In genomic region chr1:16913616-16913865, GRCh38 we compare ENCODE assay signal across 1 cellular context.
TF ChIP-seq lines count a peak whose summit lies in the region.

No MANE protein-coding gene starts in this region.

TF ChIP-seq in K562, 482 proteins besides CTCF, POLR2A, EP300 and RAD21 (continued from another document):
- TF ChIP-seq REST (CRISPR knock-in tag; IDR thresholded peaks at IDR 0.05; ENCODE audit: low read depth) = 0 out of 2 replicates have a peak, but pooled peaks have one; percentile 17
- TF ChIP-seq FOXK2 (conservative IDR thresholded peaks at IDR 0.05 in 1 of 2, IDR thresholded peaks at IDR 0.05 in 1 of 2; ENCODE audit: low read depth in 2 of 2) = no peak
- peak; percentile 31; the same call in 1 of the 2 replicates for TF ChIP-seq KLF13 (tag; IDR thresholded peaks at IDR 0.05; ENCODE audit: borderline replicate concordance, low read depth)
- no peak for TF ChIP-seq PHF8 (IDR thresholded peaks at IDR 0.05; ENCODE audit: borderline replicate concordance, low read length)
- TF ChIP-seq ZFX (CRISPR knock-in tag; IDR thresholded peaks at IDR 0.05) = peak; percentile 73; the same call in 1 of the 2 replicates
- TF ChIP-seq FOXJ3 (CRISPR knock-in tag; IDR thresholded peaks at IDR 0.05) = no peak
- TF ChIP-seq ATF3 (IDR thresholded peaks at IDR 0.05) = no peak
- peak; percentile 38; the same call in 1 of the 2 replicates for TF ChIP-seq ATF3 (CRISPR knock-in tag; conservative IDR thresholded peaks at IDR 0.05)
- TF ChIP-seq CREB1 (IDR thresholded peaks at IDR 0.05) = no peak
- 0 out of 2 replicates have a peak, but pooled peaks have one; percentile 25 for TF ChIP-seq CREB1 (CRISPR knock-in tag; IDR thresholded peaks at IDR 0.05)
- TF ChIP-seq MLLT1 (IDR thresholded peaks at IDR 0.05) = no peak
- TF ChIP-seq, protein P1, sequence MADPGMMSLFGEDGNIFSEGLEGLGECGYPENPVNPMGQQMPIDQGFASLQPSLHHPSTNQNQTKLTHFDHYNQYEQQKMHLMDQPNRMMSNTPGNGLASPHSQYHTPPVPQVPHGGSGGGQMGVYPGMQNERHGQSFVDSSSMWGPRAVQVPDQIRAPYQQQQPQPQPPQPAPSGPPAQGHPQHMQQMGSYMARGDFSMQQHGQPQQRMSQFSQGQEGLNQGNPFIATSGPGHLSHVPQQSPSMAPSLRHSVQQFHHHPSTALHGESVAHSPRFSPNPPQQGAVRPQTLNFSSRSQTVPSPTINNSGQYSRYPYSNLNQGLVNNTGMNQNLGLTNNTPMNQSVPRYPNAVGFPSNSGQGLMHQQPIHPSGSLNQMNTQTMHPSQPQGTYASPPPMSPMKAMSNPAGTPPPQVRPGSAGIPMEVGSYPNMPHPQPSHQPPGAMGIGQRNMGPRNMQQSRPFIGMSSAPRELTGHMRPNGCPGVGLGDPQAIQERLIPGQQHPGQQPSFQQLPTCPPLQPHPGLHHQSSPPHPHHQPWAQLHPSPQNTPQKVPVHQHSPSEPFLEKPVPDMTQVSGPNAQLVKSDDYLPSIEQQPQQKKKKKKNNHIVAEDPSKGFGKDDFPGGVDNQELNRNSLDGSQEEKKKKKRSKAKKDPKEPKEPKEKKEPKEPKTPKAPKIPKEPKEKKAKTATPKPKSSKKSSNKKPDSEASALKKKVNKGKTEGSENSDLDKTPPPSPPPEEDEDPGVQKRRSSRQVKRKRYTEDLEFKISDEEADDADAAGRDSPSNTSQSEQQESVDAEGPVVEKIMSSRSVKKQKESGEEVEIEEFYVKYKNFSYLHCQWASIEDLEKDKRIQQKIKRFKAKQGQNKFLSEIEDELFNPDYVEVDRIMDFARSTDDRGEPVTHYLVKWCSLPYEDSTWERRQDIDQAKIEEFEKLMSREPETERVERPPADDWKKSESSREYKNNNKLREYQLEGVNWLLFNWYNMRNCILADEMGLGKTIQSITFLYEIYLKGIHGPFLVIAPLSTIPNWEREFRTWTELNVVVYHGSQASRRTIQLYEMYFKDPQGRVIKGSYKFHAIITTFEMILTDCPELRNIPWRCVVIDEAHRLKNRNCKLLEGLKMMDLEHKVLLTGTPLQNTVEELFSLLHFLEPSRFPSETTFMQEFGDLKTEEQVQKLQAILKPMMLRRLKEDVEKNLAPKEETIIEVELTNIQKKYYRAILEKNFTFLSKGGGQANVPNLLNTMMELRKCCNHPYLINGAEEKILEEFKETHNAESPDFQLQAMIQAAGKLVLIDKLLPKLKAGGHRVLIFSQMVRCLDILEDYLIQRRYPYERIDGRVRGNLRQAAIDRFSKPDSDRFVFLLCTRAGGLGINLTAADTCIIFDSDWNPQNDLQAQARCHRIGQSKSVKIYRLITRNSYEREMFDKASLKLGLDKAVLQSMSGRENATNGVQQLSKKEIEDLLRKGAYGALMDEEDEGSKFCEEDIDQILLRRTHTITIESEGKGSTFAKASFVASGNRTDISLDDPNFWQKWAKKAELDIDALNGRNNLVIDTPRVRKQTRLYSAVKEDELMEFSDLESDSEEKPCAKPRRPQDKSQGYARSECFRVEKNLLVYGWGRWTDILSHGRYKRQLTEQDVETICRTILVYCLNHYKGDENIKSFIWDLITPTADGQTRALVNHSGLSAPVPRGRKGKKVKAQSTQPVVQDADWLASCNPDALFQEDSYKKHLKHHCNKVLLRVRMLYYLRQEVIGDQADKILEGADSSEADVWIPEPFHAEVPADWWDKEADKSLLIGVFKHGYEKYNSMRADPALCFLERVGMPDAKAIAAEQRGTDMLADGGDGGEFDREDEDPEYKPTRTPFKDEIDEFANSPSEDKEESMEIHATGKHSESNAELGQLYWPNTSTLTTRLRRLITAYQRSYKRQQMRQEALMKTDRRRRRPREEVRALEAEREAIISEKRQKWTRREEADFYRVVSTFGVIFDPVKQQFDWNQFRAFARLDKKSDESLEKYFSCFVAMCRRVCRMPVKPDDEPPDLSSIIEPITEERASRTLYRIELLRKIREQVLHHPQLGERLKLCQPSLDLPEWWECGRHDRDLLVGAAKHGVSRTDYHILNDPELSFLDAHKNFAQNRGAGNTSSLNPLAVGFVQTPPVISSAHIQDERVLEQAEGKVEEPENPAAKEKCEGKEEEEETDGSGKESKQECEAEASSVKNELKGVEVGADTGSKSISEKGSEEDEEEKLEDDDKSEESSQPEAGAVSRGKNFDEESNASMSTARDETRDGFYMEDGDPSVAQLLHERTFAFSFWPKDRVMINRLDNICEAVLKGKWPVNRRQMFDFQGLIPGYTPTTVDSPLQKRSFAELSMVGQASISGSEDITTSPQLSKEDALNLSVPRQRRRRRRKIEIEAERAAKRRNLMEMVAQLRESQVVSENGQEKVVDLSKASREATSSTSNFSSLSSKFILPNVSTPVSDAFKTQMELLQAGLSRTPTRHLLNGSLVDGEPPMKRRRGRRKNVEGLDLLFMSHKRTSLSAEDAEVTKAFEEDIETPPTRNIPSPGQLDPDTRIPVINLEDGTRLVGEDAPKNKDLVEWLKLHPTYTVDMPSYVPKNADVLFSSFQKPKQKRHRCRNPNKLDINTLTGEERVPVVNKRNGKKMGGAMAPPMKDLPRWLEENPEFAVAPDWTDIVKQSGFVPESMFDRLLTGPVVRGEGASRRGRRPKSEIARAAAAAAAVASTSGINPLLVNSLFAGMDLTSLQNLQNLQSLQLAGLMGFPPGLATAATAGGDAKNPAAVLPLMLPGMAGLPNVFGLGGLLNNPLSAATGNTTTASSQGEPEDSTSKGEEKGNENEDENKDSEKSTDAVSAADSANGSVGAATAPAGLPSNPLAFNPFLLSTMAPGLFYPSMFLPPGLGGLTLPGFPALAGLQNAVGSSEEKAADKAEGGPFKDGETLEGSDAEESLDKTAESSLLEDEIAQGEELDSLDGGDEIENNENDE (IDR thresholded peaks at IDR 0.05; ENCODE audit: low read depth, low read length) = no peak
- no peak for TF ChIP-seq SAFB2 (IDR thresholded peaks at IDR 0.05; ENCODE audit: borderline replicate concordance, low read depth, low read length, severe bottlenecking)
- TF ChIP-seq ZNF197 (CRISPR knock-in tag; IDR thresholded peaks at IDR 0.05; ENCODE audit: low read depth) = no peak
- TF ChIP-seq ZNF134 (CRISPR knock-in tag; conservative IDR thresholded peaks at IDR 0.05) = no peak
- TF ChIP-seq RFX5 (IDR thresholded peaks at IDR 0.05; ENCODE audit: low read depth, low read length) = no peak
- 0 out of 2 replicates have a peak, but pooled peaks have one; percentile 10 for TF ChIP-seq SMARCA5 (IDR thresholded peaks at IDR 0.05)
- TF ChIP-seq MBD1 (CRISPR knock-in tag; IDR thresholded peaks at IDR 0.05) = 0 out of 2 replicates have a peak, but pooled peaks have one; percentile 71
- TF ChIP-seq, protein P2, sequence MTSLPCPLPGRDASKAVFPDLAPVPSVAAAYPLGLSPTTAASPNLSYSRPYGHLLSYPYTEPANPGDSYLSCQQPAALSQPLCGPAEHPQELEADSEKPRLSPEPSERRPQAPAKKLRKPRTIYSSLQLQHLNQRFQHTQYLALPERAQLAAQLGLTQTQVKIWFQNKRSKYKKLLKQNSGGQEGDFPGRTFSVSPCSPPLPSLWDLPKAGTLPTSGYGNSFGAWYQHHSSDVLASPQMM (CRISPR knock-in tag; IDR thresholded peaks at IDR 0.05) = no peak
- no peak for TF ChIP-seq CLOCK (CRISPR knock-in tag; IDR thresholded peaks at IDR 0.05; ENCODE audit: borderline replicate concordance)
- 0 out of 2 replicates have a peak, but pooled peaks have one; percentile 2 for TF ChIP-seq MAFK (IDR thresholded peaks at IDR 0.05; ENCODE audit: low read length)
- TF ChIP-seq ILK (tag; IDR thresholded peaks at IDR 0.05; ENCODE audit: borderline replicate concordance, low read depth) = no peak
- peak; percentile 66; the same call in 1 of the 2 replicates for TF ChIP-seq KDM2B (CRISPR knock-in tag; IDR thresholded peaks at IDR 0.05)
- no peak for TF ChIP-seq ZNF282 (CRISPR knock-in tag; IDR thresholded peaks at IDR 0.05)
- no peak for TF ChIP-seq GTF2F1 (IDR thresholded peaks at IDR 0.05; ENCODE audit: low read depth, low read length)
- TF ChIP-seq ZNF584 (CRISPR knock-in tag; IDR thresholded peaks at IDR 0.05; ENCODE audit: low read depth) = no peak
- no peak for TF ChIP-seq JUNB (CRISPR knock-in tag; conservative IDR thresholded peaks at IDR 0.05)
- TF ChIP-seq L3MBTL2 (IDR thresholded peaks at IDR 0.05) = peak; percentile 86; the same call in 1 of the 2 replicates
- no peak for TF ChIP-seq SOX6 (IDR thresholded peaks at IDR 0.05)
- TF ChIP-seq POLR2AphosphoS5 (IDR thresholded peaks at IDR 0.05; ENCODE audit: control insufficient read depth, insufficient read depth, low read depth, low read length) = no peak
- no peak for TF ChIP-seq ZNF324 (CRISPR knock-in tag; IDR thresholded peaks at IDR 0.05)
